Comparison of ENCODE assay signal across 1 cellular context in the genomic region with DNA sequence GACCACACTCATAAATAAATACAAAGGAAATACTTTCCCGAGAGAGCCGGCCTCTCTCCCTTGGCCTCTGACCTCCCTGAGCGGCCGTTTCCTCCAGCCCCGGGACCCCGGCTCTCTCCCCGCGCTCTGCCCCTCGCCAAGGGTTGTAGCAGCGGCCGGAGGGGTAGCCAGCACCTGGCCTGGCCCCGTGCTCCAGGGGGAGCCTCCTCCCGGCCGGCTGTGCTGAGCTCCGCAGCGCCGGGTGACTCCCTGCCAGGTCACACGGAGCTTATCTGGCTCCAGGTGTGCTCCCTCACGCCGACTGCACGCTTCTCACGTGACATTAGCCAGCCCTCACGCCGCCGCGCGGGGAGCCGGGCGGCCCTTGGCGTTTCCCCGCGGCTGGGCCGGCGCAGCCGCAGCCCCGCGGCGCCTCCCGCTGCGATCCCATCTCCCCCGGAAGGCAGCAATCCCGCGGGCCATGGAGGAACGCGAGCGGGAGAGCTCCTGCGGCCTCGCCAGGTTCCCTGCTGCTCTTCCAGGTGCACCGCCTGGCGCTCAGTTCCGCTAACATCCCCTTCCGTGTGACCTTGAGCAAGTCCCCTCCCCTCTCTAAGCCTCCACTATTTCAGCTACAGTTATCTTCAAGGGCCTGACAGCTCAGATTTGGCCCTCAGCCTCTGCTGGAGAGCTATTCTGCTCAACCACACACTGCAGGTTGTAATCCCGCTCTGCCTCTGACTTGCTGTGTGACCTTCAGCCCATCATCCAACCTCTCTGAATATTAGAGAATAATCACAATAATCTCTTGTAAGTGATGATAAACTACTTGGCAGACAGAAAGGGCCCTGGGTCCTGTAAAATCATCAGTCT.
A peak's percentile ranks its signal among the peaks of the same experiment; 100 is the strongest.
TF ChIP-seq lines count a peak whose summit lies in the region.

No MANE protein-coding gene starts in this region.

TF ChIP-seq in K562, 482 proteins besides CTCF, POLR2A, EP300 and RAD21 (continued from another document and continues in another):
- TF ChIP-seq, protein P1, sequence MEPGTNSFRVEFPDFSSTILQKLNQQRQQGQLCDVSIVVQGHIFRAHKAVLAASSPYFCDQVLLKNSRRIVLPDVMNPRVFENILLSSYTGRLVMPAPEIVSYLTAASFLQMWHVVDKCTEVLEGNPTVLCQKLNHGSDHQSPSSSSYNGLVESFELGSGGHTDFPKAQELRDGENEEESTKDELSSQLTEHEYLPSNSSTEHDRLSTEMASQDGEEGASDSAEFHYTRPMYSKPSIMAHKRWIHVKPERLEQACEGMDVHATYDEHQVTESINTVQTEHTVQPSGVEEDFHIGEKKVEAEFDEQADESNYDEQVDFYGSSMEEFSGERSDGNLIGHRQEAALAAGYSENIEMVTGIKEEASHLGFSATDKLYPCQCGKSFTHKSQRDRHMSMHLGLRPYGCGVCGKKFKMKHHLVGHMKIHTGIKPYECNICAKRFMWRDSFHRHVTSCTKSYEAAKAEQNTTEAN (CRISPR knock-in tag; IDR thresholded peaks at IDR 0.05): no peak
- TF ChIP-seq ERF (CRISPR knock-in tag; IDR thresholded peaks at IDR 0.05) (no peak; the same call in none of the 2 replicates), PHF21A (IDR thresholded peaks at IDR 0.05; ENCODE audit: borderline replicate concordance, low read depth) (peak; percentile 75; the same call in 1 of the 2 replicates), ATF3 (IDR thresholded peaks at IDR 0.05) (no peak), ATF3 (CRISPR knock-in tag; conservative IDR thresholded peaks at IDR 0.05) (no peak), ETS2 (tag; IDR thresholded peaks at IDR 0.05; ENCODE audit: borderline replicate concordance, poor library complexity, severe bottlenecking) (no peak), ZBTB8A (IDR thresholded peaks at IDR 0.05; ENCODE audit: partially characterized antibody) (no peak), ZNF184 (CRISPR knock-in tag; IDR thresholded peaks at IDR 0.05) (no peak), SREBF1 (IDR thresholded peaks at IDR 0.05; ENCODE audit: borderline replicate concordance, low read depth, low read length) (no peak), SRSF7 (optimal IDR thresholded peaks at IDR 0.05; ENCODE audit: low read depth, low read length) (no peak), CCAR2 (IDR thresholded peaks at IDR 0.05; ENCODE audit: low read depth, low read length) (no peak), ZNF511 (CRISPR knock-in tag; IDR thresholded peaks at IDR 0.05) (no peak), ZNF431 (CRISPR knock-in tag; IDR thresholded peaks at IDR 0.05) (no peak), THAP12 (CRISPR knock-in tag; IDR thresholded peaks at IDR 0.05) (peak; percentile 77), SNRNP70 (optimal IDR thresholded peaks at IDR 0.05; ENCODE audit: low read depth, low read length) (no peak), MECOM (CRISPR knock-in tag; IDR thresholded peaks at IDR 0.05) (peak; percentile 44; the same call in 1 of the 2 replicates), MAX (CRISPR knock-in tag; IDR thresholded peaks at IDR 0.05) (peak; percentile 63), ZNF655 (CRISPR knock-in tag; IDR thresholded peaks at IDR 0.05) (no peak), ZNF24 (IDR thresholded peaks at IDR 0.05) (peak; percentile 64), SMARCB1 (IDR thresholded peaks at IDR 0.05; ENCODE audit: insufficient read length, low read depth) (no peak), SAP30 (IDR thresholded peaks at IDR 0.05; ENCODE audit: borderline replicate concordance, insufficient read depth, low read depth, low read length, poor library complexity, severe bottlenecking) (peak; percentile 57), HOXB6 (CRISPR knock-in tag; IDR thresholded peaks at IDR 0.05; ENCODE audit: borderline replicate concordance) (no peak), ELF4 (CRISPR knock-in tag; IDR thresholded peaks at IDR 0.05) (no peak), SREBF2 (CRISPR knock-in tag; IDR thresholded peaks at IDR 0.05) (no peak), ZNF695 (CRISPR knock-in tag; IDR thresholded peaks at IDR 0.05) (no peak), XRCC5 (IDR thresholded peaks at IDR 0.05; ENCODE audit: low read depth, low read length) (no peak), DDX20 (tag; IDR thresholded peaks at IDR 0.05; ENCODE audit: low read depth) (no peak), NCOA6 (IDR thresholded peaks at IDR 0.05) (no peak), PHB (CRISPR knock-in tag; IDR thresholded peaks at IDR 0.05) (no peak), L3MBTL2 (IDR thresholded peaks at IDR 0.05) (peak; percentile 93), ATF7 (IDR thresholded peaks at IDR 0.05) (peak; percentile 68), ZNF75A (CRISPR knock-in tag; IDR thresholded peaks at IDR 0.05) (no peak)
- TF ChIP-seq, protein P2, sequence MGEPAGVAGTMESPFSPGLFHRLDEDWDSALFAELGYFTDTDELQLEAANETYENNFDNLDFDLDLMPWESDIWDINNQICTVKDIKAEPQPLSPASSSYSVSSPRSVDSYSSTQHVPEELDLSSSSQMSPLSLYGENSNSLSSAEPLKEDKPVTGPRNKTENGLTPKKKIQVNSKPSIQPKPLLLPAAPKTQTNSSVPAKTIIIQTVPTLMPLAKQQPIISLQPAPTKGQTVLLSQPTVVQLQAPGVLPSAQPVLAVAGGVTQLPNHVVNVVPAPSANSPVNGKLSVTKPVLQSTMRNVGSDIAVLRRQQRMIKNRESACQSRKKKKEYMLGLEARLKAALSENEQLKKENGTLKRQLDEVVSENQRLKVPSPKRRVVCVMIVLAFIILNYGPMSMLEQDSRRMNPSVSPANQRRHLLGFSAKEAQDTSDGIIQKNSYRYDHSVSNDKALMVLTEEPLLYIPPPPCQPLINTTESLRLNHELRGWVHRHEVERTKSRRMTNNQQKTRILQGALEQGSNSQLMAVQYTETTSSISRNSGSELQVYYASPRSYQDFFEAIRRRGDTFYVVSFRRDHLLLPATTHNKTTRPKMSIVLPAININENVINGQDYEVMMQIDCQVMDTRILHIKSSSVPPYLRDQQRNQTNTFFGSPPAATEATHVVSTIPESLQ (CRISPR knock-in tag; IDR thresholded peaks at IDR 0.05): no peak
- TF ChIP-seq, protein P3, sequence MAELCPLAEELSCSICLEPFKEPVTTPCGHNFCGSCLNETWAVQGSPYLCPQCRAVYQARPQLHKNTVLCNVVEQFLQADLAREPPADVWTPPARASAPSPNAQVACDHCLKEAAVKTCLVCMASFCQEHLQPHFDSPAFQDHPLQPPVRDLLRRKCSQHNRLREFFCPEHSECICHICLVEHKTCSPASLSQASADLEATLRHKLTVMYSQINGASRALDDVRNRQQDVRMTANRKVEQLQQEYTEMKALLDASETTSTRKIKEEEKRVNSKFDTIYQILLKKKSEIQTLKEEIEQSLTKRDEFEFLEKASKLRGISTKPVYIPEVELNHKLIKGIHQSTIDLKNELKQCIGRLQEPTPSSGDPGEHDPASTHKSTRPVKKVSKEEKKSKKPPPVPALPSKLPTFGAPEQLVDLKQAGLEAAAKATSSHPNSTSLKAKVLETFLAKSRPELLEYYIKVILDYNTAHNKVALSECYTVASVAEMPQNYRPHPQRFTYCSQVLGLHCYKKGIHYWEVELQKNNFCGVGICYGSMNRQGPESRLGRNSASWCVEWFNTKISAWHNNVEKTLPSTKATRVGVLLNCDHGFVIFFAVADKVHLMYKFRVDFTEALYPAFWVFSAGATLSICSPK (IDR thresholded peaks at IDR 0.05; ENCODE audit: borderline replicate concordance): no peak
- TF ChIP-seq, protein P4, sequence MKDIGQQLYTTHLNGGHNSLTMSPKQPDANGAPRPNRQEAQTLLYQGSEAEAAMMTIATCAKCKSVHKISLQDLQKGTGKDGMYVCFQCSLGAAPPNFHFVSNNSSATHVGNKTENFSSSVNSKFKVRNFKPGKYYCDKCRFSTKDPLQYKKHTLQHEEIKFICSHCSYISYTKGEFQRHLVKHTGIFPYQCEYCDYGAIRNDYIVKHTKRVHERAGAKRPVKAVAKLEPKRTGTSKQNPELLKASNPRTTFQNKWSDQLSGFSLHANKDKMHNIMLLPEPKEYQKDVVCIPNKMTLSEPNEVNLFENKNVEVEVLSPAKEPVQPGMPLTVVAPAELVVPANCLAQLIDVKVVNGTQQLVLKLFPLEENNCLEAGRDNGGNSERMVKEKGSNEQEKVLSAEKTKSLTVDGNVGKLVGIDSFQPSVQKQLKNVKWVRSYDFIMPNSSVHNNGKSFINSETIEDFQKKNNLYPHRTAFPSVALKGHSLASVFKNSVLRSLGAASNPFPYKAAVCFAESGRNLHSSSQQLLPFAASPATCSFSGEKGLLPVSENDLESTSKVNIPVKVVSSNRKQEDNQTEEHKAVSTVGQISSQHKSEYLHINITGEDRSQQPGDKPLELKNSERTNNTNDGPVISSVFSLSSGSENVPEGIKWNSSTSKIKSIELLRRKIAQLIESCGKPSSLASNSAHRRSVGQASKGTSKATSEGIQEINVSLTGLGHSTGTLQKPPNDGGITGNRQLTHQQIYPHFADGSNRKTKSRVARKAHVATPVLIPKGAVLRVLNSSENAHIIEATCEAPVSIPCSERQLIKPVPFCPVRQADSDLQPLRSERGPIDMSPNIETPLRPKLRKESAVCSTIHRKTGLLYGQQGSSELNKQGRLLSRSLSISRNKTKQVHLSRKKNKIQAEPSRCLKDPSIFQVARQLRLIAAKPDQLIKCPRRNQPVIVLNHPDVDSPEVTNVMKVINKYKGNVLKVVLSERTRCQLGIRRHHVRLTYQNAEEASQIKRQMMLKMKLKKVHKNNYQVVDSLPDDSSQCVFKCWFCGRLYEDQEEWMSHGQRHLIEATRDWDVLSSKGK (CRISPR knock-in tag; IDR thresholded peaks at IDR 0.05): no peak
- TF ChIP-seq, protein P5, sequence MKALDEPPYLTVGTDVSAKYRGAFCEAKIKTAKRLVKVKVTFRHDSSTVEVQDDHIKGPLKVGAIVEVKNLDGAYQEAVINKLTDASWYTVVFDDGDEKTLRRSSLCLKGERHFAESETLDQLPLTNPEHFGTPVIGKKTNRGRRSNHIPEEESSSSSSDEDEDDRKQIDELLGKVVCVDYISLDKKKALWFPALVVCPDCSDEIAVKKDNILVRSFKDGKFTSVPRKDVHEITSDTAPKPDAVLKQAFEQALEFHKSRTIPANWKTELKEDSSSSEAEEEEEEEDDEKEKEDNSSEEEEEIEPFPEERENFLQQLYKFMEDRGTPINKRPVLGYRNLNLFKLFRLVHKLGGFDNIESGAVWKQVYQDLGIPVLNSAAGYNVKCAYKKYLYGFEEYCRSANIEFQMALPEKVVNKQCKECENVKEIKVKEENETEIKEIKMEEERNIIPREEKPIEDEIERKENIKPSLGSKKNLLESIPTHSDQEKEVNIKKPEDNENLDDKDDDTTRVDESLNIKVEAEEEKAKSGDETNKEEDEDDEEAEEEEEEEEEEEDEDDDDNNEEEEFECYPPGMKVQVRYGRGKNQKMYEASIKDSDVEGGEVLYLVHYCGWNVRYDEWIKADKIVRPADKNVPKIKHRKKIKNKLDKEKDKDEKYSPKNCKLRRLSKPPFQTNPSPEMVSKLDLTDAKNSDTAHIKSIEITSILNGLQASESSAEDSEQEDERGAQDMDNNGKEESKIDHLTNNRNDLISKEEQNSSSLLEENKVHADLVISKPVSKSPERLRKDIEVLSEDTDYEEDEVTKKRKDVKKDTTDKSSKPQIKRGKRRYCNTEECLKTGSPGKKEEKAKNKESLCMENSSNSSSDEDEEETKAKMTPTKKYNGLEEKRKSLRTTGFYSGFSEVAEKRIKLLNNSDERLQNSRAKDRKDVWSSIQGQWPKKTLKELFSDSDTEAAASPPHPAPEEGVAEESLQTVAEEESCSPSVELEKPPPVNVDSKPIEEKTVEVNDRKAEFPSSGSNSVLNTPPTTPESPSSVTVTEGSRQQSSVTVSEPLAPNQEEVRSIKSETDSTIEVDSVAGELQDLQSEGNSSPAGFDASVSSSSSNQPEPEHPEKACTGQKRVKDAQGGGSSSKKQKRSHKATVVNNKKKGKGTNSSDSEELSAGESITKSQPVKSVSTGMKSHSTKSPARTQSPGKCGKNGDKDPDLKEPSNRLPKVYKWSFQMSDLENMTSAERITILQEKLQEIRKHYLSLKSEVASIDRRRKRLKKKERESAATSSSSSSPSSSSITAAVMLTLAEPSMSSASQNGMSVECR (CRISPR knock-in tag; IDR thresholded peaks at IDR 0.05): no peak
